Comparison of ENCODE assay signal across 1 cellular context in genomic region chr1:40221471-40221905, GRCh38.
TF ChIP-seq lines count a peak whose summit lies in the region.
"Not testable (repeated sequence)": the region's sequence is repeated elsewhere in the genome, so short reads cannot be mapped to it uniquely, and the experiment has no call there.

No MANE protein-coding gene starts in this region.

TF ChIP-seq in K562, 482 proteins besides CTCF, POLR2A, EP300 and RAD21 (continues in another document):
- TF ChIP-seq SOX6 (IDR thresholded peaks at IDR 0.05) = peak; percentile 17; the same call in 1 of the 2 replicates
- peak; percentile 83 for TF ChIP-seq L3MBTL2 (IDR thresholded peaks at IDR 0.05)
- peak; percentile 90 to 93 for TF ChIP-seq FOXK2 (conservative IDR thresholded peaks at IDR 0.05 in 1 of 2, IDR thresholded peaks at IDR 0.05 in 1 of 2; ENCODE audit: low read depth in 2 of 2)
- TF ChIP-seq ATF7 (IDR thresholded peaks at IDR 0.05) = peak; percentile 39; the same call in 1 of the 2 replicates
- 0 out of 2 replicates have a peak, but pooled peaks have one; percentile 23 for TF ChIP-seq ZNF316 (IDR thresholded peaks at IDR 0.05)
- peak; percentile 89 for TF ChIP-seq ZNF384 (IDR thresholded peaks at IDR 0.05; ENCODE audit: low read depth, low read length)
- peak; percentile 76; the same call in 1 of the 2 replicates for TF ChIP-seq ADNP (tag; IDR thresholded peaks at IDR 0.05)
- TF ChIP-seq RBFOX2 (IDR thresholded peaks at IDR 0.05; ENCODE audit: low read depth, low read length) = peak; percentile 48
- 0 out of 4 replicates have a peak, but pooled peaks of 1 of the 2 experiments have one; percentile 22 for TF ChIP-seq MLLT1 (IDR thresholded peaks at IDR 0.05)
- not testable (repeated sequence) for TF ChIP-seq ATF1 (CRISPR knock-in tag; IDR thresholded peaks at IDR 0.05)
- TF ChIP-seq ATF1 (tag; IDR thresholded peaks at IDR 0.05) = peak; percentile 64
- 0 out of 2 replicates have a peak, but pooled peaks have one; percentile 11 for TF ChIP-seq LEF1 (IDR thresholded peaks at IDR 0.05)
- peak; percentile 46; the same call in 1 of the 2 replicates for TF ChIP-seq EP400 (IDR thresholded peaks at IDR 0.05)
- 0 out of 2 replicates have a peak, but pooled peaks have one; percentile 80 for TF ChIP-seq HDGF (IDR thresholded peaks at IDR 0.05)
- peak; percentile 58; the same call in 1 of the 2 replicates for TF ChIP-seq TAF7 (tag; IDR thresholded peaks at IDR 0.05)
- 0 out of 2 replicates have a peak, but pooled peaks have one; percentile 25 for TF ChIP-seq CREM (IDR thresholded peaks at IDR 0.05; ENCODE audit: low read depth)
- 0 out of 2 replicates have a peak, but pooled peaks have one; percentile 50 for TF ChIP-seq ZNF592 (IDR thresholded peaks at IDR 0.05)
- peak; percentile 38; the same call in 1 of the 2 replicates for TF ChIP-seq ZNF354B (CRISPR knock-in tag; IDR thresholded peaks at IDR 0.05)
- TF ChIP-seq TFE3 (CRISPR knock-in tag; IDR thresholded peaks at IDR 0.05) = 0 out of 2 replicates have a peak, but pooled peaks have one; percentile 17
- TF ChIP-seq SMARCA5 (IDR thresholded peaks at IDR 0.05) = 0 out of 2 replicates have a peak, but pooled peaks have one; percentile 40
- TF ChIP-seq MGA (IDR thresholded peaks at IDR 0.05) = peak; percentile 43; the same call in 1 of the 2 replicates
- TF ChIP-seq SMAD4 (CRISPR knock-in tag; conservative IDR thresholded peaks at IDR 0.05) = peak; percentile 54
- 0 out of 2 replicates have a peak, but pooled peaks have one; percentile 44 for TF ChIP-seq GTF2E2 (tag; IDR thresholded peaks at IDR 0.05)
- TF ChIP-seq SP1 (CRISPR knock-in tag; IDR thresholded peaks at IDR 0.05) = 0 out of 2 replicates have a peak, but pooled peaks have one; percentile 26
- TF ChIP-seq E2F8 (IDR thresholded peaks at IDR 0.05; ENCODE audit: low read depth, partially characterized antibody) = peak; percentile 17
- peak in 1 of 2 experiments; percentile 21 for TF ChIP-seq E2F6 (IDR thresholded peaks at IDR 0.05; ENCODE audit: borderline replicate concordance in 1 of 2, extremely low read depth in 1 of 2, insufficient read depth in 1 of 2, insufficient read length in 1 of 2, low read depth in 1 of 2, low read length in 1 of 2, poor library complexity in 1 of 2, severe bottlenecking in 1 of 2)
- TF ChIP-seq NKRF (IDR thresholded peaks at IDR 0.05; ENCODE audit: borderline replicate concordance) = peak; percentile 51; the same call in 1 of the 2 replicates
- peak; percentile 38; the same call in 1 of the 2 replicates for TF ChIP-seq CC2D1A (IDR thresholded peaks at IDR 0.05)
- peak; percentile 59 to 62 for TF ChIP-seq NRF1 (conservative IDR thresholded peaks at IDR 0.05 in 1 of 2, IDR thresholded peaks at IDR 0.05 in 1 of 2)
